8 cellular contexts compared by ENCODE assay signal in genomic region chr17:35368086-35368824, GRCh38. TPM values are rescaled to one million over a fixed set of nuclear protein-coding genes. Genes with fewer than 3 reads are reported as not detected.
DNase-seq lines count a peak whose midpoint lies in the region; ATAC-seq and TF ChIP-seq lines count a peak whose summit lies in the region.

No MANE protein-coding gene starts in this region.

- no peaks in the 10 kb centered on the region for H3K27me3 Mint-ChIP-seq in activated CD4-positive, alpha-beta T cell treated with anti-CD3 and anti-CD28 coated beads, Interleukin-2, amount 10 ng/mL, durations not matched to agents 24 days and 14 days

- no peaks in the 10 kb centered on the region for H3K79me2 ChIP-seq in hepatocyte

- peak; percentile 89 for ATAC-seq in HG02623 (IDR thresholded peaks at IDR 0.05; ENCODE audit: unreplicated experiment)

- H3K4me3 Mint-ChIP-seq in activated CD4-positive, alpha-beta T cell treated with anti-CD3 and anti-CD28 coated beads, Interleukin-2, amount 10 ng/mL, durations not matched to agents 24 days and 14 days = peak overlapping the region; percentile 24

- H3K4me2 ChIP-seq in hepatocyte = no peak overlapping the region

- no peaks in the 10 kb centered on the region for H3K36me3 ChIP-seq in BE2C
- H3K36me3 ChIP-seq in hepatocyte (replicated peaks; ENCODE audit: insufficient read depth, low read depth) = no peaks in the 10 kb centered on the region

- no peak overlapping the region for H3K27ac Mint-ChIP-seq in activated CD4-positive, alpha-beta T cell treated with anti-CD3 and anti-CD28 coated beads, Interleukin-2, amount 10 ng/mL, durations not matched to agents 24 days and 14 days

- no peak overlapping the region for H3K4me3 ChIP-seq in NB4 (ENCODE audit: low read depth, low read length)
- H3K4me3 ChIP-seq in fibroblast of villous mesenchyme (ENCODE audit: low read depth, low read length) = no peak overlapping the region
- no peak overlapping the region for H3K4me3 ChIP-seq in BE2C (ENCODE audit: low read depth, low read length)
- H3K4me3 ChIP-seq in hepatocyte = no peak overlapping the region

- H2AFZ ChIP-seq in hepatocyte = no peak overlapping the region

- H3K36me3 Mint-ChIP-seq in activated CD4-positive, alpha-beta T cell treated with anti-CD3 and anti-CD28 coated beads, Interleukin-2, amount 10 ng/mL, durations not matched to agents 24 days and 14 days (ENCODE audit: low read depth) = peaks cover 66% of the 10 kb centered on the region

- H3K4me1 ChIP-seq in BE2C (no peaks in the 10 kb centered on the region), hepatocyte (ENCODE audit: insufficient read depth) (no peaks in the 10 kb centered on the region)

- peaks cover 8% of the 10 kb centered on the region for H3K9me3 Mint-ChIP-seq in activated CD4-positive, alpha-beta T cell treated with anti-CD3 and anti-CD28 coated beads, Interleukin-2, amount 10 ng/mL, durations not matched to agents 24 days and 14 days

- H3K27ac ChIP-seq in hepatocyte = no peak overlapping the region

- H3K27me3 ChIP-seq in BE2C (peaks cover 39% of the 10 kb centered on the region), hepatocyte (peaks cover 66% of the 10 kb centered on the region)

- TF ChIP-seq CTCF in NB4 (IDR thresholded peaks at IDR 0.05; ENCODE audit: low read depth, low read length) = no peak
- no peak for TF ChIP-seq CTCF in fibroblast of villous mesenchyme (IDR thresholded peaks at IDR 0.05; ENCODE audit: insufficient read depth, low read depth, low read length)
- TF ChIP-seq CTCF in BE2C (IDR thresholded peaks at IDR 0.05; ENCODE audit: low read depth, low read length) = no peak
- no peak for TF ChIP-seq CTCF in hepatocyte (IDR thresholded peaks at IDR 0.05; ENCODE audit: poor library complexity)

- H3K9me3 ChIP-seq in BE2C = no peaks in the 10 kb centered on the region
- H3K9me3 ChIP-seq in hepatocyte (ENCODE audit: low read depth) = no peaks in the 10 kb centered on the region

- intact Hi-C loops in activated CD4-positive, alpha-beta T cell treated with anti-CD3 and anti-CD28 coated beads, Interleukin-2, amount 10 ng/mL, durations not matched to agents 24 days and 14 days (cut with micrococcal nuclease) = no loop called here

- 62% methylated on average over 4 of the region's 4 CpGs for WGBS in hepatocyte (ENCODE audit: low lambda C conversion rate, missing lambda C conversion rate)

- TF ChIP-seq POLR2A in NB4 (IDR thresholded peaks at IDR 0.05; ENCODE audit: extremely low read depth, insufficient read length) = no peak

- H4K20me1 ChIP-seq in hepatocyte (ENCODE audit: insufficient read depth, poor library complexity, severe bottlenecking) = no peaks in the 10 kb centered on the region

- H3K9me2 ChIP-seq in hepatocyte (replicated peaks; ENCODE audit: insufficient read depth) = no peaks in the 10 kb centered on the region

- peaks cover 54% of the 10 kb centered on the region for H3K4me1 Mint-ChIP-seq in activated CD4-positive, alpha-beta T cell treated with anti-CD3 and anti-CD28 coated beads, Interleukin-2, amount 10 ng/mL, durations not matched to agents 24 days and 14 days

- peak; percentile 76 for DNase-seq in activated CD4-positive, alpha-beta T cell treated with anti-CD3 and anti-CD28 coated beads, Interleukin-2, amount 10 ng/mL, durations not matched to agents 24 days and 14 days
- DNase-seq in activated CD4-positive, alpha-beta T cell treated with anti-CD3 and anti-CD28 coated beads for 1 hour = no peak
- DNase-seq in NB4 (ENCODE audit: low read depth) (peak; percentile 96), fibroblast of villous mesenchyme (ENCODE audit: low read depth) (peak; percentile 34), BE2C (no peak), hepatocyte (ENCODE audit: low spot score) (no peak), NCI-H345 (lab: John Stamatoyannopoulos, UW) (no peak)

RNA-seq across cellular contexts. Expression of gene SLFN11, which starts 5.2 kb away (rescaled TPM):
- total RNA-seq in activated CD4-positive, alpha-beta T cell treated with anti-CD3 and anti-CD28 coated beads, Interleukin-2, amount 10 ng/mL, durations not matched to agents 24 days and 14 days = 72.3 and 73.6 TPM in 2 replicates
- total RNA-seq in fibroblast of villous mesenchyme = 54.8 and 95.9 TPM in 2 replicates
- not detected for polyA plus RNA-seq in BE2C (2012; ENCODE audit: insufficient read depth, insufficient read length, low read depth)
- total RNA-seq in hepatocyte = 6.3 and 8.3 TPM in 2 replicates
- 1.4 and 2.5 TPM in 2 replicates for polyA plus RNA-seq in hepatocyte

Comparison
In these comparisons a context has a peak if more than half of its experiments do, and no peak if none do; other contexts are left out.
1. DNase-seq: peak in activated CD4-positive, alpha-beta T cell treated with anti-CD3 and anti-CD28 coated beads, Interleukin-2, amount 10 ng/mL, durations not matched to agents 24 days and 14 days (single experiment), NB4 (single experiment) and fibroblast of villous mesenchyme (single experiment); none in activated CD4-positive, alpha-beta T cell treated with anti-CD3 and anti-CD28 coated beads for 1 hour (single experiment), BE2C (single experiment), hepatocyte (single experiment) and NCI-H345 (single experiment).